Comparison of ENCODE assay signal across 22 cellular contexts in genomic region chr4:92451792-92452191, GRCh38.
"Had no signal": no experiment of that assay in that cellular context is flagged by ENCODE, and none has a peak within 500 bp of the region (broad histone marks: within the 10 kb centered on the region; RNA-seq: fewer than 3 reads in every experiment).

No MANE protein-coding gene starts in this region.

- H3K4me1 ChIP-seq: psoas muscle, spleen, tibial artery, upper lobe of left lung, uterus had no signal

- H3K27ac ChIP-seq: coronary artery, psoas muscle, spleen, tibial artery, upper lobe of left lung, uterus had no signal

- H3K9me3 ChIP-seq: psoas muscle, spleen, tibial artery, upper lobe of left lung, uterus had no signal

- H3K4me3 ChIP-seq: coronary artery, lung, psoas muscle, spleen, tibial artery, upper lobe of left lung, uterus had no signal

- DNase-seq: effector CD4-positive, alpha-beta T cell; endodermal cell; immature natural killer cell; kidney; left colon; left ventricle myocardium superior; mesenchymal stem cell; midbrain; occipital lobe; psoas muscle; retina; spleen; stimulated activated CD4-positive, alpha-beta T cell treated with anti-CD3 and anti-CD28 coated beads, Interleukin-15, amount 100 ng/mL, for 24 hours; stimulated activated CD4-positive, alpha-beta T cell treated with anti-CD3 and anti-CD28 coated beads, Interleukin-1b, Interleukin-23, amount 100 ng/mL, for 48 hours; stimulated activated CD4-positive, alpha-beta T cell treated with anti-CD3 and anti-CD28 coated beads, Interleukin-4, amount 100 ng/mL, for 24 hours; tibial artery; upper lobe of left lung; uterus had no signal

- ATAC-seq: left colon; left ventricle myocardium superior; psoas muscle; sciatic nerve; stimulated activated memory B cell treated with anti-CD40 and anti-IgM and Interleukin-4, amounts not matched to agents 10 μg/mL and 1 μg/mL and 100 μg/mL, for 72 hours had no signal

- H3K27me3 ChIP-seq: spleen, tibial artery, upper lobe of left lung, uterus had no signal

- H3K36me3 ChIP-seq: spleen, tibial artery, upper lobe of left lung, uterus had no signal
